10 cellular contexts compared by ENCODE assay signal in the genomic region with DNA sequence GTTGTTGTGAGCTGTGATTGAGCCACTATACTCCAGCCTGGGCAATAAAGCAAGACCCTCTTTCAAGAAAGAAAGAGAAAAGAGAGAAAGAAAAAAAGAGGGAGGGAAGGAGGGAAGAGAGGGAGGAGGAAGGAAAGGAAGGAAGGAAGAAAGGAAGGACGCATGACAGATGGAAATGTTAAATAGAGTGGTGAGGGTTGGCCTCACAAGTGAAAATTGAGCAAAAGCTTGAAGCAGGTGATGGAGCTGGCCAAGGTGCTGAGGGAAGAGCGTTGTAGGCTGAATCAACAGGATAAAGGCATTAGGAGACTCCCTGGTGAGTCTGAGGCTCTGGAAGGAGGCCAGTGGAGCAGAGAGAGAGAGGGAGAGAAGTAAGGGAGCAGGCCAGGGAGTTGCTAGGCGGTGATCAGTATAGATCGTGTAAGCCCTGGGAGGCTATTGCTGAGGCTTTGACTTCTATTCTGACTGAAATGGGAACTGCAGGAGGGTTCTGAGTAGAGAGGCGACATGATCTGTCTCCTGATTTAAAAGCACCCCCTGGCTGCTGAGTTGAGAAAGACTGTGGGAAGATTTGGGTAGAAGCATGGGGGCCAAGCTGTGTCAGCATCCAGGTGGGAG. TPM values are rescaled to one million over a fixed set of nuclear protein-coding genes. Genes with fewer than 3 reads are reported as not detected.
DNase-seq lines count a peak whose midpoint lies in the region; ATAC-seq and TF ChIP-seq lines count a peak whose summit lies in the region.
"Had no signal": no experiment of that assay in that cellular context is flagged by ENCODE, and none has a peak within 500 bp of the region (broad histone marks: within the 10 kb centered on the region; RNA-seq: fewer than 3 reads in every experiment).

No MANE protein-coding gene starts in this region.

- no peaks in the 10 kb centered on the region for H3K4me1 Mint-ChIP-seq in stimulated activated effector memory CD8-positive, alpha-beta T cell treated with anti-CD3 and anti-CD28 coated beads, Interleukin-12 subunit alpha, Interleukin-12 subunit beta, amount 100 ng/mL, for 72 hours

- H3K9me3 ChIP-seq in OCI-LY3 (ENCODE audit: insufficient read depth, low read length), result no peaks in the 10 kb centered on the region

- ATAC-seq in left cardiac atrium (no peak), HG03457 (IDR thresholded peaks at IDR 0.05; ENCODE audit: unreplicated experiment) (no peak), HG03442 (IDR thresholded peaks at IDR 0.05; ENCODE audit: unreplicated experiment) (no peak)
- ATAC-seq in stimulated activated effector memory CD8-positive, alpha-beta T cell treated with anti-CD3 and anti-CD28 coated beads, Interleukin-12 subunit alpha, Interleukin-12 subunit beta, amount 100 ng/mL, for 72 hours, result peak; percentile 61

- no peak for TF ChIP-seq POLR2A in erythroblast (IDR thresholded peaks at IDR 0.05; ENCODE audit: low read length)

- H3K27ac ChIP-seq in OCI-LY3 (ENCODE audit: low read length), result no peak overlapping the region

- peak; percentile 41 for DNase-seq in cardiac septum (ENCODE audit: low spot score)
- no peak for DNase-seq in left cardiac atrium
- DNase-seq in erythroblast (lab: John Stamatoyannopoulos, UW), result peak; percentile 40 to 41
- DNase-seq in stimulated activated effector memory CD8-positive, alpha-beta T cell treated with anti-CD3 and anti-CD28 coated beads, Interleukin-12 subunit alpha, Interleukin-12 subunit beta, amount 100 ng/mL, for 72 hours (ENCODE audit: low spot score in 2 of 2), result no peak
- no peak for DNase-seq in OCI-M2 (lab: John Stamatoyannopoulos, UW; ENCODE audit: unreplicated experiment)
- DNase-seq: NCI-H187 treated with DMSO at 0.1 percent for 48 hours had no signal

- no peak overlapping the region for H3K4me2 ChIP-seq in OCI-LY3 (ENCODE audit: low read length)
- H3K4me2 ChIP-seq: smooth muscle cell had no signal

- peaks cover 2% of the 10 kb centered on the region for H3K36me3 ChIP-seq in OCI-LY3 (replicated peaks; ENCODE audit: low read depth, low read length)

- H3K27ac Mint-ChIP-seq in stimulated activated effector memory CD8-positive, alpha-beta T cell treated with anti-CD3 and anti-CD28 coated beads, Interleukin-12 subunit alpha, Interleukin-12 subunit beta, amount 100 ng/mL, for 72 hours, result peak overlapping the region; percentile 21

- H3K36me3 Mint-ChIP-seq in stimulated activated effector memory CD8-positive, alpha-beta T cell treated with anti-CD3 and anti-CD28 coated beads, Interleukin-12 subunit alpha, Interleukin-12 subunit beta, amount 100 ng/mL, for 72 hours, result no peaks in the 10 kb centered on the region

- no peaks in the 10 kb centered on the region for H3K9me3 Mint-ChIP-seq in stimulated activated effector memory CD8-positive, alpha-beta T cell treated with anti-CD3 and anti-CD28 coated beads, Interleukin-12 subunit alpha, Interleukin-12 subunit beta, amount 100 ng/mL, for 72 hours

- H2AFZ ChIP-seq in OCI-LY3 (ENCODE audit: low read depth, low read length), result no peak overlapping the region

- H3K4me3 Mint-ChIP-seq in stimulated activated effector memory CD8-positive, alpha-beta T cell treated with anti-CD3 and anti-CD28 coated beads, Interleukin-12 subunit alpha, Interleukin-12 subunit beta, amount 100 ng/mL, for 72 hours, result no peak overlapping the region

- no peak overlapping the region for H3K4me3 ChIP-seq in OCI-LY3 (ENCODE audit: low read length)
- H3K4me3 ChIP-seq: smooth muscle cell had no signal

- TF ChIP-seq CTCF in OCI-LY3 (IDR thresholded peaks at IDR 0.05; ENCODE audit: low read depth, low read length), result peak; percentile 57

- H3K9ac ChIP-seq in OCI-LY3 (ENCODE audit: low read length), result no peak overlapping the region

- no peaks in the 10 kb centered on the region for H4K20me1 ChIP-seq in OCI-LY3 (ENCODE audit: insufficient read depth, low read length)

- H3K79me2 ChIP-seq in OCI-LY3 (ENCODE audit: low read length), result no peaks in the 10 kb centered on the region

- intact Hi-C loops in cardiac septum (cut with DNase I) (no loop called here), left cardiac atrium (cut with DNase I) (no loop called here)

- H3K4me1 ChIP-seq in OCI-LY3 (ENCODE audit: low read length), result no peaks in the 10 kb centered on the region

- no peaks in the 10 kb centered on the region for H3K27me3 ChIP-seq in OCI-LY3 (ENCODE audit: low read depth, low read length)

RNA-seq across cellular contexts. Expression of a gene that starts 26.5 kb away (rescaled TPM):
- total RNA-seq in cardiac septum (50.2 TPM), left cardiac atrium (10 to 100 TPM; 53.6 to 64.1 TPM)

Comparison
In these comparisons a context has a peak if more than half of its experiments do, and no peak if none do; other contexts are left out.
1. DNase-seq: peak in cardiac septum (single experiment) and erythroblast (2 of 2); none in left cardiac atrium (single experiment), stimulated activated effector memory CD8-positive, alpha-beta T cell treated with anti-CD3 and anti-CD28 coated beads, Interleukin-12 subunit alpha, Interleukin-12 subunit beta, amount 100 ng/mL, for 72 hours (0 of 2) and OCI-M2 (single experiment).